ENCODE assay signal across 8 cellular contexts in genomic region chr9:35757527-35758275, GRCh38. TPM values are rescaled to one million over a fixed set of nuclear protein-coding genes. Genes with fewer than 3 reads are reported as not detected.
DNase-seq lines count a peak whose midpoint lies in the region; TF ChIP-seq lines count a peak whose summit lies in the region.

No MANE protein-coding gene starts in this region.

- H3K4me1 ChIP-seq in HEK293 (ENCODE audit: control insufficient read depth, insufficient read depth, low read length) (peaks cover 13% of the 10 kb centered on the region), colonic mucosa (peaks cover 5% of the 10 kb centered on the region), mesendoderm (ENCODE audit: control insufficient read depth, low read depth, low read length) (no peaks in the 10 kb centered on the region), uterus (peaks cover 0 to 6% of the 10 kb centered on the region in 2 donors)

- H3K27ac ChIP-seq in HEK293 (ENCODE audit: extremely low read depth, low read depth, low read length) = peak overlapping the region; percentile 94
- H3K27ac ChIP-seq in colonic mucosa = peak overlapping the region; percentile 81
- H3K27ac ChIP-seq in mesendoderm (ENCODE audit: low read depth, low read length) = peak overlapping the region; percentile 86
- peak overlapping the region; percentile 75 to 86 for H3K27ac ChIP-seq in uterus

- peak overlapping the region; percentile 95 for H3K56ac ChIP-seq in mesendoderm (ENCODE audit: low read length)

- WGBS in mesendoderm (ENCODE audit: extremely low coverage, insufficient coverage, low lambda C conversion rate) = no CpG with 5 or more reads among the region's 5 CpGs

- H3K18ac ChIP-seq in mesendoderm (ENCODE audit: low read length) = peak overlapping the region; percentile 28

- H3K79me2 ChIP-seq in mesendoderm (ENCODE audit: control insufficient read depth, insufficient read depth, low read length) = no peaks in the 10 kb centered on the region

- peak overlapping the region; percentile 19 for H2AK5ac ChIP-seq in mesendoderm (ENCODE audit: low read length)

- no peak overlapping the region for H2BK120ac ChIP-seq in mesendoderm (ENCODE audit: low read depth, low read length)

- no peak overlapping the region for H4K8ac ChIP-seq in mesendoderm (ENCODE audit: low read depth, low read length)

- no peak overlapping the region for H2BK15ac ChIP-seq in mesendoderm (replicated peaks; ENCODE audit: low read depth)

- H3K4me2 ChIP-seq in mesendoderm (ENCODE audit: low read length) = peak overlapping the region; percentile 91

- no peak overlapping the region for H3K23ac ChIP-seq in mesendoderm (ENCODE audit: low read length)

- no peak overlapping the region for H4K5ac ChIP-seq in mesendoderm (ENCODE audit: low read length)

- H3K27me3 ChIP-seq in colonic mucosa = no peaks in the 10 kb centered on the region
- no peaks in the 10 kb centered on the region for H3K27me3 ChIP-seq in mesendoderm (ENCODE audit: insufficient read depth, low read length, poor library complexity)
- H3K27me3 ChIP-seq in uterus = no peaks in the 10 kb centered on the region

- POLR2A ChIA-PET in HEK293 (lab: Yijun Ruan, JAX) = interaction anchor here (0.6 to 2.6 kb wide), 13 partner anchors 10 to 410 kb away, joined by 3 to 21 read pairs (median 3); partner anchors contain the start of genes CREB3, GBA2, HINT2 and RGP1

- no peak for TF ChIP-seq POLR2A in uterus (IDR thresholded peaks at IDR 0.05)

- TF ChIP-seq CTCF in GM13977 (IDR thresholded peaks at IDR 0.05; ENCODE audit: extremely low read depth, insufficient read depth, missing control alignments) = no peak
- TF ChIP-seq CTCF in HEK293 (tag by site-specific recombination; IDR thresholded peaks at IDR 0.05) = no peak
- no peak for TF ChIP-seq CTCF in colonic mucosa (IDR thresholded peaks at IDR 0.05)
- TF ChIP-seq CTCF in uterus (IDR thresholded peaks at IDR 0.05) = no peak

- CTCF ChIA-PET in HEK293 (lab: Yijun Ruan, JAX) = interaction anchor here (0.7 to 3.9 kb wide), 8 partner anchors 9 to 92 kb away, joined by 3 to 20 read pairs (median 5); partner anchors contain the start of genes CREB3 and TLN1

- intact Hi-C loops in colonic mucosa (cut with DNase I) (no loop called here), uterus (cut with DNase I; ENCODE audit: low total_unique reads) (no loop called here)

- peak overlapping the region; percentile 88 for H3K4ac ChIP-seq in mesendoderm (ENCODE audit: low read depth, low read length)

- in situ Hi-C loops in GM13977 (cut with MboI; ENCODE audit: low pct_unique_long_range_greater_than_20kb, low sequenced_read_pairs, unreplicated experiment) = no loop called here

- no peaks in the 10 kb centered on the region for H3K9me3 ChIP-seq in HEK293 (ENCODE audit: control insufficient read depth, insufficient read depth, low read depth, low read length)
- H3K9me3 ChIP-seq in colonic mucosa = no peaks in the 10 kb centered on the region
- H3K9me3 ChIP-seq in uterus = no peaks in the 10 kb centered on the region

- H3K79me1 ChIP-seq in mesendoderm (ENCODE audit: low read length) = no peaks in the 10 kb centered on the region

- H2BK5ac ChIP-seq in mesendoderm (ENCODE audit: low read length) = peak overlapping the region; percentile 76

- H3K4me3 ChIP-seq in HEK293 (ENCODE audit: low read depth, low read length) (peak overlapping the region; percentile 71), colonic mucosa (peak overlapping the region; percentile 52), mesendoderm (ENCODE audit: low read length) (peak overlapping the region; percentile 77), uterus (peak overlapping the region; percentile 41 to 54)

- H3K9ac ChIP-seq in colonic mucosa (ENCODE audit: low read depth in 2 of 2, low read length in 2 of 2) (peak overlapping the region; percentile 81 to 90), mesendoderm (ENCODE audit: low read length) (peak overlapping the region; percentile 83)

- H3K36me3 ChIP-seq in HEK293 (ENCODE audit: control insufficient read depth in 2 of 2, insufficient read depth in 1 of 2, low read length in 2 of 2) = peaks cover 0 to 36% of the 10 kb centered on the region in 2 experiments; a peak in 1 of 3 replicates
- H3K36me3 ChIP-seq in colonic mucosa = no peaks in the 10 kb centered on the region
- no peaks in the 10 kb centered on the region for H3K36me3 ChIP-seq in mesendoderm (ENCODE audit: control insufficient read depth, insufficient read depth, low read length)
- H3K36me3 ChIP-seq in uterus = no peaks in the 10 kb centered on the region

- peak; percentile 31 for DNase-seq in GM13977 (ENCODE audit: low spot score)
- DNase-seq in NCI-H460 (ENCODE audit: extremely low read depth, low read depth) = peak; percentile 26
- DNase-seq in colonic mucosa = no peak
- peak; percentile 75 for DNase-seq in mesendoderm
- no peak for DNase-seq in uterus
- no peak for DNase-seq in central memory CD4-positive, alpha-beta T cell
- DNase-seq in COLO668 (lab: John Stamatoyannopoulos, UW; ENCODE audit: unreplicated experiment) = no peak

TF ChIP-seq in HEK293, 187 proteins besides CTCF, POLR2A, EP300 and RAD21 (continues in another document):
- TF ChIP-seq GLIS2 (tag by site-specific recombination; IDR thresholded peaks at IDR 0.05) (no peak), ZNF654 (tag by site-specific recombination; IDR thresholded peaks at IDR 0.05; ENCODE audit: low read depth) (no peak), ZIC2 (tag by site-specific recombination; IDR thresholded peaks at IDR 0.05) (no peak), ZNF423 (tag by site-specific recombination; IDR thresholded peaks at IDR 0.05) (0 out of 2 replicates have a peak, but pooled peaks have one; percentile 22), PATZ1 (tag by site-specific recombination; IDR thresholded peaks at IDR 0.05) (no peak), ZNF223 (tag by site-specific recombination; IDR thresholded peaks at IDR 0.05) (no peak), MYNN (tag by site-specific recombination; IDR thresholded peaks at IDR 0.05; ENCODE audit: borderline replicate concordance) (no peak), ZNF37A (tag by site-specific recombination; IDR thresholded peaks at IDR 0.05) (no peak)

RNA-seq across cellular contexts. Expression of gene MSMP, which starts 3.6 kb away (rescaled TPM):
- 1.1 TPM in 1 of 2 replicates, not detected in the other for total RNA-seq in NCI-H460 (2014; rRNA removed; shearing (Covaris generic))
- polyA plus RNA-seq in NCI-H460 (2014; cell fraction: nucleus; rRNA removed) = not detected in 2 replicates
- total RNA-seq in colonic mucosa (1 to 10 TPM in 1 of 2 donors, not detected in 1; 2.1 TPM), uterus (not detected)
- polyA plus RNA-seq in mesendoderm (2013, experiment 1 of 2) = 0.70 TPM
- polyA plus RNA-seq in mesendoderm (2013, experiment 2 of 2) = 0.85 TPM

RNA-seq across cellular contexts. Expression of gene RGP1, which starts 8.6 kb away (rescaled TPM):
- 13.0 and 15.0 TPM in 2 replicates for total RNA-seq in NCI-H460 (2014; rRNA removed; shearing (Covaris generic))
- 12.7 and 14.8 TPM in 2 replicates for polyA plus RNA-seq in NCI-H460 (2014; cell fraction: nucleus; rRNA removed)
- 10 to 100 TPM; 52.0 to 53.9 TPM for total RNA-seq in colonic mucosa
- 10.1 TPM for polyA plus RNA-seq in mesendoderm (2013, experiment 1 of 2)
- polyA plus RNA-seq in mesendoderm (2013, experiment 2 of 2) = 10.0 TPM
- 10 to 100 TPM in 2 of 4 donors, 1 to 10 TPM in 2; 2.0 to 38.1 (median 10.3) TPM for total RNA-seq in uterus

RNA-seq across cellular contexts. Expression of gene GBA2, which starts 8.7 kb away (rescaled TPM):
- total RNA-seq in NCI-H460 (2014; rRNA removed; shearing (Covaris generic)) = 19.8 and 24.0 TPM in 2 replicates
- 135 and 144 TPM in 2 replicates for polyA plus RNA-seq in NCI-H460 (2014; cell fraction: nucleus; rRNA removed)
- total RNA-seq in colonic mucosa (100 to 1,000 TPM; 127 to 157 TPM), uterus (100 to 1,000 TPM in 1 of 4 donors, 10 to 100 TPM in 3; 26.9 to 104 (median 42.1) TPM)
- 35.0 TPM for polyA plus RNA-seq in mesendoderm (2013, experiment 1 of 2)
- polyA plus RNA-seq in mesendoderm (2013, experiment 2 of 2) = 35.8 TPM

RNA-seq across cellular contexts. Expression of gene CREB3, which starts 25.2 kb away (rescaled TPM):
- total RNA-seq in NCI-H460 (2014; rRNA removed; shearing (Covaris generic)) = 22.4 and 24.5 TPM in 2 replicates
- polyA plus RNA-seq in NCI-H460 (2014; cell fraction: nucleus; rRNA removed) = 19.8 and 26.2 TPM in 2 replicates
- 10 to 100 TPM; 47.9 to 50.8 TPM for total RNA-seq in colonic mucosa
- 19.8 TPM for polyA plus RNA-seq in mesendoderm (2013, experiment 1 of 2)
- 19.8 TPM for polyA plus RNA-seq in mesendoderm (2013, experiment 2 of 2)
- 100 to 1,000 TPM in 1 of 4 donors, 10 to 100 TPM in 3; 30.5 to 105 (median 47.2) TPM for total RNA-seq in uterus

RNA-seq across cellular contexts. Expression of gene TLN1, which starts 25.7 kb away (rescaled TPM):
- 44.8 TPM in 2 replicates for total RNA-seq in NCI-H460 (2014; rRNA removed; shearing (Covaris generic))
- polyA plus RNA-seq in NCI-H460 (2014; cell fraction: nucleus; rRNA removed) = 38.4 and 42.5 TPM in 2 replicates
- 100 to 1,000 TPM; 177 to 196 TPM for total RNA-seq in colonic mucosa
- 27.1 TPM for polyA plus RNA-seq in mesendoderm (2013, experiment 1 of 2)
- 27.7 TPM for polyA plus RNA-seq in mesendoderm (2013, experiment 2 of 2)
- total RNA-seq in uterus = 100 to 1,000 TPM; 202 to 540 (median 281) TPM

Comparison
In these comparisons a context has a peak if more than half of its experiments do, and no peak if none do; other contexts are left out.
1. DNase-seq: peak in GM13977 (single experiment), NCI-H460 (single experiment) and mesendoderm (single experiment); none in colonic mucosa (single experiment), uterus (0 of 2), central memory CD4-positive, alpha-beta T cell (single experiment) and COLO668 (single experiment).
2. Peak in every context shown above with its lines, with median percentiles within 50 percentile points of each other: H3K27ac ChIP-seq and H3K4me3 ChIP-seq.